ENCODE assay signal across 1 cellular context in genomic region chr12:51391047-51391837, GRCh38.
TF ChIP-seq lines count a peak whose summit lies in the region.

A gene with protein sequence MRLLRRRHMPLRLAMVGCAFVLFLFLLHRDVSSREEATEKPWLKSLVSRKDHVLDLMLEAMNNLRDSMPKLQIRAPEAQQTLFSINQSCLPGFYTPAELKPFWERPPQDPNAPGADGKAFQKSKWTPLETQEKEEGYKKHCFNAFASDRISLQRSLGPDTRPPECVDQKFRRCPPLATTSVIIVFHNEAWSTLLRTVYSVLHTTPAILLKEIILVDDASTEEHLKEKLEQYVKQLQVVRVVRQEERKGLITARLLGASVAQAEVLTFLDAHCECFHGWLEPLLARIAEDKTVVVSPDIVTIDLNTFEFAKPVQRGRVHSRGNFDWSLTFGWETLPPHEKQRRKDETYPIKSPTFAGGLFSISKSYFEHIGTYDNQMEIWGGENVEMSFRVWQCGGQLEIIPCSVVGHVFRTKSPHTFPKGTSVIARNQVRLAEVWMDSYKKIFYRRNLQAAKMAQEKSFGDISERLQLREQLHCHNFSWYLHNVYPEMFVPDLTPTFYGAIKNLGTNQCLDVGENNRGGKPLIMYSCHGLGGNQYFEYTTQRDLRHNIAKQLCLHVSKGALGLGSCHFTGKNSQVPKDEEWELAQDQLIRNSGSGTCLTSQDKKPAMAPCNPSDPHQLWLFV (minus strand): TSS chr12:51391406. CDS start chr12:51379781, 11,625 bp downstream.

TF ChIP-seq in HEK293, 187 proteins besides CTCF, POLR2A, EP300 and RAD21 (continued from another document and continues in another):
- TF ChIP-seq HIC1 (tag by site-specific recombination; IDR thresholded peaks at IDR 0.05) (no peak; the same call in 1 of the 2 replicates), ZNF626 (tag by site-specific recombination; IDR thresholded peaks at IDR 0.05) (no peak), ZNF184 (tag by site-specific recombination; IDR thresholded peaks at IDR 0.05) (no peak), ZSCAN16 (tag by site-specific recombination; IDR thresholded peaks at IDR 0.05) (no peak), KLF7 (tag by site-specific recombination; IDR thresholded peaks at IDR 0.05; ENCODE audit: borderline replicate concordance) (peak; percentile 19; the same call in 1 of the 2 replicates), TRIM28 (IDR thresholded peaks at IDR 0.05; ENCODE audit: borderline replicate concordance, low read length) (no peak), ZNF16 (tag by site-specific recombination; IDR thresholded peaks at IDR 0.05; ENCODE audit: low read depth) (no peak), ZNF202 (tag by site-specific recombination; IDR thresholded peaks at IDR 0.05; ENCODE audit: borderline replicate concordance) (no peak), ZFP3 (tag by site-specific recombination; IDR thresholded peaks at IDR 0.05; ENCODE audit: low read depth) (no peak), KLF17 (tag by site-specific recombination; IDR thresholded peaks at IDR 0.05) (0 out of 2 replicates have a peak, but pooled peaks have one; percentile 52), OVOL3 (tag by site-specific recombination; IDR thresholded peaks at IDR 0.05) (no peak), ZNF335 (tag by site-specific recombination; conservative IDR thresholded peaks at IDR 0.05) (peak; percentile 78), ZNF555 (tag by site-specific recombination; conservative IDR thresholded peaks at IDR 0.05) (no peak), ZNF366 (tag by site-specific recombination; conservative IDR thresholded peaks at IDR 0.05) (peak; percentile 57), ZNF677 (tag by site-specific recombination; IDR thresholded peaks at IDR 0.05) (no peak), ZNF350 (tag by site-specific recombination; IDR thresholded peaks at IDR 0.05) (no peak), ZNF114 (tag by site-specific recombination; IDR thresholded peaks at IDR 0.05) (no peak), ZNF473 (tag by site-specific recombination; IDR thresholded peaks at IDR 0.05) (no peak), PRDM6 (tag by site-specific recombination; IDR thresholded peaks at IDR 0.05) (no peak), ZNF768 (tag by site-specific recombination; IDR thresholded peaks at IDR 0.05) (no peak), ZBTB1 (tag by site-specific recombination; IDR thresholded peaks at IDR 0.05) (no peak), ZFP41 (tag by site-specific recombination; IDR thresholded peaks at IDR 0.05; ENCODE audit: borderline replicate concordance) (no peak), ZNF2 (tag by site-specific recombination; IDR thresholded peaks at IDR 0.05) (no peak), ZNF175 (tag by site-specific recombination; IDR thresholded peaks at IDR 0.05) (no peak), ZNF146 (tag by site-specific recombination; IDR thresholded peaks at IDR 0.05) (no peak), SETDB1 (IDR thresholded peaks at IDR 0.05; ENCODE audit: insufficient read length, low read length) (no peak), ZNF670 (tag by site-specific recombination; IDR thresholded peaks at IDR 0.05; ENCODE audit: low read depth) (no peak), ZNF433 (tag by site-specific recombination; IDR thresholded peaks at IDR 0.05; ENCODE audit: low read depth) (no peak), HOXD13 (CRISPR knock-in tag; IDR thresholded peaks at IDR 0.05; ENCODE audit: borderline replicate concordance) (no peak), ZNF214 (tag by site-specific recombination; IDR thresholded peaks at IDR 0.05; ENCODE audit: borderline replicate concordance) (no peak), FEZF1 (tag by site-specific recombination; IDR thresholded peaks at IDR 0.05) (no peak), ZNF830 (tag by site-specific recombination; IDR thresholded peaks at IDR 0.05; ENCODE audit: low read depth) (no peak), ZNF138 (tag by site-specific recombination; IDR thresholded peaks at IDR 0.05; ENCODE audit: borderline replicate concordance) (no peak), KLF9 (tag by site-specific recombination; IDR thresholded peaks at IDR 0.05; ENCODE audit: low read depth) (peak; percentile 76), ZBTB7A (tag by site-specific recombination; IDR thresholded peaks at IDR 0.05; ENCODE audit: low read depth) (peak; percentile 31; the same call in 1 of the 2 replicates), ELK4 (IDR thresholded peaks at IDR 0.05; ENCODE audit: borderline replicate concordance, low read depth, low read length) (no peak), REPIN1 (tag by site-specific recombination; IDR thresholded peaks at IDR 0.05; ENCODE audit: low read depth) (no peak), ZNF324 (tag by site-specific recombination; IDR thresholded peaks at IDR 0.05) (no peak), ZNF394 (tag by site-specific recombination; IDR thresholded peaks at IDR 0.05; ENCODE audit: borderline replicate concordance) (no peak)
- TF ChIP-seq, protein P1, sequence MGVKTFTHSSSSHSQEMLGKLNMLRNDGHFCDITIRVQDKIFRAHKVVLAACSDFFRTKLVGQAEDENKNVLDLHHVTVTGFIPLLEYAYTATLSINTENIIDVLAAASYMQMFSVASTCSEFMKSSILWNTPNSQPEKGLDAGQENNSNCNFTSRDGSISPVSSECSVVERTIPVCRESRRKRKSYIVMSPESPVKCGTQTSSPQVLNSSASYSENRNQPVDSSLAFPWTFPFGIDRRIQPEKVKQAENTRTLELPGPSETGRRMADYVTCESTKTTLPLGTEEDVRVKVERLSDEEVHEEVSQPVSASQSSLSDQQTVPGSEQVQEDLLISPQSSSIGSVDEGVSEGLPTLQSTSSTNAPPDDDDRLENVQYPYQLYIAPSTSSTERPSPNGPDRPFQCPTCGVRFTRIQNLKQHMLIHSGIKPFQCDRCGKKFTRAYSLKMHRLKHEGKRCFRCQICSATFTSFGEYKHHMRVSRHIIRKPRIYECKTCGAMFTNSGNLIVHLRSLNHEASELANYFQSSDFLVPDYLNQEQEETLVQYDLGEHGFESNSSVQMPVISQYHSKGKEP (tag by site-specific recombination; IDR thresholded peaks at IDR 0.05), result 0 out of 2 replicates have a peak, but pooled peaks have one; percentile 37
- TF ChIP-seq, protein P2, sequence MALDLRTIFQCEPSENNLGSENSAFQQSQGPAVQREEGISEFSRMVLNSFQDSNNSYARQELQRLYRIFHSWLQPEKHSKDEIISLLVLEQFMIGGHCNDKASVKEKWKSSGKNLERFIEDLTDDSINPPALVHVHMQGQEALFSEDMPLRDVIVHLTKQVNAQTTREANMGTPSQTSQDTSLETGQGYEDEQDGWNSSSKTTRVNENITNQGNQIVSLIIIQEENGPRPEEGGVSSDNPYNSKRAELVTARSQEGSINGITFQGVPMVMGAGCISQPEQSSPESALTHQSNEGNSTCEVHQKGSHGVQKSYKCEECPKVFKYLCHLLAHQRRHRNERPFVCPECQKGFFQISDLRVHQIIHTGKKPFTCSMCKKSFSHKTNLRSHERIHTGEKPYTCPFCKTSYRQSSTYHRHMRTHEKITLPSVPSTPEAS (tag by site-specific recombination; IDR thresholded peaks at IDR 0.05), result no peak
- TF ChIP-seq, protein P3, sequence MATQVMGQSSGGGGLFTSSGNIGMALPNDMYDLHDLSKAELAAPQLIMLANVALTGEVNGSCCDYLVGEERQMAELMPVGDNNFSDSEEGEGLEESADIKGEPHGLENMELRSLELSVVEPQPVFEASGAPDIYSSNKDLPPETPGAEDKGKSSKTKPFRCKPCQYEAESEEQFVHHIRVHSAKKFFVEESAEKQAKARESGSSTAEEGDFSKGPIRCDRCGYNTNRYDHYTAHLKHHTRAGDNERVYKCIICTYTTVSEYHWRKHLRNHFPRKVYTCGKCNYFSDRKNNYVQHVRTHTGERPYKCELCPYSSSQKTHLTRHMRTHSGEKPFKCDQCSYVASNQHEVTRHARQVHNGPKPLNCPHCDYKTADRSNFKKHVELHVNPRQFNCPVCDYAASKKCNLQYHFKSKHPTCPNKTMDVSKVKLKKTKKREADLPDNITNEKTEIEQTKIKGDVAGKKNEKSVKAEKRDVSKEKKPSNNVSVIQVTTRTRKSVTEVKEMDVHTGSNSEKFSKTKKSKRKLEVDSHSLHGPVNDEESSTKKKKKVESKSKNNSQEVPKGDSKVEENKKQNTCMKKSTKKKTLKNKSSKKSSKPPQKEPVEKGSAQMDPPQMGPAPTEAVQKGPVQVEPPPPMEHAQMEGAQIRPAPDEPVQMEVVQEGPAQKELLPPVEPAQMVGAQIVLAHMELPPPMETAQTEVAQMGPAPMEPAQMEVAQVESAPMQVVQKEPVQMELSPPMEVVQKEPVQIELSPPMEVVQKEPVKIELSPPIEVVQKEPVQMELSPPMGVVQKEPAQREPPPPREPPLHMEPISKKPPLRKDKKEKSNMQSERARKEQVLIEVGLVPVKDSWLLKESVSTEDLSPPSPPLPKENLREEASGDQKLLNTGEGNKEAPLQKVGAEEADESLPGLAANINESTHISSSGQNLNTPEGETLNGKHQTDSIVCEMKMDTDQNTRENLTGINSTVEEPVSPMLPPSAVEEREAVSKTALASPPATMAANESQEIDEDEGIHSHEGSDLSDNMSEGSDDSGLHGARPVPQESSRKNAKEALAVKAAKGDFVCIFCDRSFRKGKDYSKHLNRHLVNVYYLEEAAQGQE (tag by site-specific recombination; IDR thresholded peaks at IDR 0.05), result no peak
- TF ChIP-seq, protein P4, sequence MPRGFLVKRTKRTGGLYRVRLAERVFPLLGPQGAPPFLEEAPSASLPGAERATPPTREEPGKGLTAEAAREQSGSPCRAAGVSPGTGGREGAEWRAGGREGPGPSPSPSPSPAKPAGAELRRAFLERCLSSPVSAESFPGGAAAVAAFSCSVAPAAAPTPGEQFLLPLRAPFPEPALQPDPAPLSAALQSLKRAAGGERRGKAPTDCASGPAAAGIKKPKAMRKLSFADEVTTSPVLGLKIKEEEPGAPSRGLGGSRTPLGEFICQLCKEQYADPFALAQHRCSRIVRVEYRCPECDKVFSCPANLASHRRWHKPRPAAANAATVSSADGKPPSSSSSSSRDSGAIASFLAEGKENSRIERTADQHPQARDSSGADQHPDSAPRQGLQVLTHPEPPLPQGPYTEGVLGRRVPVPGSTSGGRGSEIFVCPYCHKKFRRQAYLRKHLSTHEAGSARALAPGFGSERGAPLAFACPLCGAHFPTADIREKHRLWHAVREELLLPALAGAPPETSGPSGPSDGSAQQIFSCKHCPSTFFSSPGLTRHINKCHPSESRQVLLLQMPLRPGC (tag by site-specific recombination; IDR thresholded peaks at IDR 0.05), result no peak
- TF ChIP-seq, protein P5, sequence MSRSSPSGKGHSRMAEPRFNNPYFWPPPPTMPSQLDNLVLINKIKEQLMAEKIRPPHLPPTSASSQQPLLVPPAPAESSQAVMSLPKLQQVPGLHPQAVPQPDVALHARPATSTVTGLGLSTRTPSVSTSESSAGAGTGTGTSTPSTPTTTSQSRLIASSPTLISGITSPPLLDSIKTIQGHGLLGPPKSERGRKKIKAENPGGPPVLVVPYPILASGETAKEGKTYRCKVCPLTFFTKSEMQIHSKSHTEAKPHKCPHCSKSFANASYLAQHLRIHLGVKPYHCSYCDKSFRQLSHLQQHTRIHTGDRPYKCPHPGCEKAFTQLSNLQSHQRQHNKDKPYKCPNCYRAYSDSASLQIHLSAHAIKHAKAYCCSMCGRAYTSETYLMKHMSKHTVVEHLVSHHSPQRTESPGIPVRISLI (tag by site-specific recombination; IDR thresholded peaks at IDR 0.05), result no peak
- TF ChIP-seq, protein P6, sequence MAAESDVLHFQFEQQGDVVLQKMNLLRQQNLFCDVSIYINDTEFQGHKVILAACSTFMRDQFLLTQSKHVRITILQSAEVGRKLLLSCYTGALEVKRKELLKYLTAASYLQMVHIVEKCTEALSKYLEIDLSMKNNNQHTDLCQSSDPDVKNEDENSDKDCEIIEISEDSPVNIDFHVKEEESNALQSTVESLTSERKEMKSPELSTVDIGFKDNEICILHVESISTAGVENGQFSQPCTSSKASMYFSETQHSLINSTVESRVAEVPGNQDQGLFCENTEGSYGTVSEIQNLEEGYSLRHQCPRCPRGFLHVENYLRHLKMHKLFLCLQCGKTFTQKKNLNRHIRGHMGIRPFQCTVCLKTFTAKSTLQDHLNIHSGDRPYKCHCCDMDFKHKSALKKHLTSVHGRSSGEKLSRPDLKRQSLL (tag by site-specific recombination; IDR thresholded peaks at IDR 0.05), result no peak
